In the genomic region with DNA sequence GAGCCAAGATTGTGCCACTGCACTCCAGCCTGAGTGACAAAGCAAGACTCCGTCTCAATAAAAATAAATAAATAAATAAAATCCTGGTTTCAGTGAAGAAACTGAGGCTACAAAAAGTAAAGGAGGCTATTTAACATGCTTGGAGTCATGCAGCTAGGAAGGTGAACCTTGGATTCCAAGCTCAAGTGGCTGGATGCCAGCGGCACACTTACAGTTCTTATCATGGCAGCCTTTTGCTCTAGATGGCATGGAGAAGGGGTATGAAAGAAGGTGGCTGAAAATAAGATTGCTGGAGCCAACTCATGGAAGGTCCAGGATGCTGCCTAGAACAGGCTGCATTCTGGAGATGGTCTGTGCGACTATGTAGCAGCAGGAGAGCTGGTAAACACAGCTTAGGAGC, we compare ENCODE assay signal across 1 cellular context.
TF ChIP-seq lines count a peak whose summit lies in the region.

No MANE protein-coding gene starts in this region.

TF ChIP-seq in H1, 55 proteins besides CTCF, POLR2A, EP300 and RAD21 (continued from another document):
- TF ChIP-seq GABPA (IDR thresholded peaks at IDR 0.05; ENCODE audit: borderline replicate concordance, insufficient read depth, low read length), result no peak
- no peak for TF ChIP-seq RFX5 (IDR thresholded peaks at IDR 0.05; ENCODE audit: borderline replicate concordance, low read depth, low read length)
- TF ChIP-seq KDM1A (IDR thresholded peaks at IDR 0.05; ENCODE audit: borderline replicate concordance, low read length), result no peak
- TF ChIP-seq CTBP2 (IDR thresholded peaks at IDR 0.05; ENCODE audit: borderline replicate concordance, insufficient read depth, insufficient read length, low read length), result no peak
